In genomic region chr17:76726766-76727718, GRCh38 we compare ENCODE assay signal across 1 cellular context.
TF ChIP-seq lines count a peak whose summit lies in the region.

A gene with protein sequence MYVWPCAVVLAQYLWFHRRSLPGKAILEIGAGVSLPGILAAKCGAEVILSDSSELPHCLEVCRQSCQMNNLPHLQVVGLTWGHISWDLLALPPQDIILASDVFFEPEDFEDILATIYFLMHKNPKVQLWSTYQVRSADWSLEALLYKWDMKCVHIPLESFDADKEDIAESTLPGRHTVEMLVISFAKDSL (plus strand): TSS chr17:76726839. CDS start chr17:76729711, 2,872 bp downstream.

TF ChIP-seq in HepG2, 621 proteins besides CTCF, POLR2A, EP300 and RAD21 (continued from another document and continues in another):
- peak; percentile 52 for TF ChIP-seq PHF5A (CRISPR knock-in tag; IDR thresholded peaks at IDR 0.05; ENCODE audit: low read depth, unreplicated experiment)
- no peak for TF ChIP-seq ZNF724P (CRISPR knock-in tag; IDR thresholded peaks at IDR 0.05; ENCODE audit: borderline replicate concordance)
- TF ChIP-seq GATAD1 (CRISPR knock-in tag; IDR thresholded peaks at IDR 0.05) = peak; percentile 82
- peak; percentile 48 for TF ChIP-seq KLF11 (CRISPR knock-in tag; IDR thresholded peaks at IDR 0.05)
- no peak for TF ChIP-seq ZNF3 (CRISPR knock-in tag; IDR thresholded peaks at IDR 0.05)
- TF ChIP-seq, protein P1, sequence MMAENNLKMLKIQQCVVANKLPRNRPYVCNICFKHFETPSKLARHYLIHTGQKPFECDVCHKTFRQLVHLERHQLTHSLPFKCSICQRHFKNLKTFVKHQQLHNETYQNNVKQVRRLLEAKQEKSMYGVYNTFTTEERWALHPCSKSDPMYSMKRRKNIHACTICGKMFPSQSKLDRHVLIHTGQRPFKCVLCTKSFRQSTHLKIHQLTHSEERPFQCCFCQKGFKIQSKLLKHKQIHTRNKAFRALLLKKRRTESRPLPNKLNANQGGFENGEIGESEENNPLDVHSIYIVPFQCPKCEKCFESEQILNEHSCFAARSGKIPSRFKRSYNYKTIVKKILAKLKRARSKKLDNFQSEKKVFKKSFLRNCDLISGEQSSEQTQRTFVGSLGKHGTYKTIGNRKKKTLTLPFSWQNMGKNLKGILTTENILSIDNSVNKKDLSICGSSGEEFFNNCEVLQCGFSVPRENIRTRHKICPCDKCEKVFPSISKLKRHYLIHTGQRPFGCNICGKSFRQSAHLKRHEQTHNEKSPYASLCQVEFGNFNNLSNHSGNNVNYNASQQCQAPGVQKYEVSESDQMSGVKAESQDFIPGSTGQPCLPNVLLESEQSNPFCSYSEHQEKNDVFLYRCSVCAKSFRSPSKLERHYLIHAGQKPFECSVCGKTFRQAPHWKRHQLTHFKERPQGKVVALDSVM (CRISPR knock-in tag; IDR thresholded peaks at IDR 0.05) = peak; percentile 97
- TF ChIP-seq ZSCAN29 (CRISPR knock-in tag; conservative IDR thresholded peaks at IDR 0.05) = no peak
- TF ChIP-seq TOE1 (CRISPR knock-in tag; IDR thresholded peaks at IDR 0.05) = no peak
- peak; percentile 67; the same call in 1 of the 2 replicates for TF ChIP-seq HOXA5 (CRISPR knock-in tag; IDR thresholded peaks at IDR 0.05)
- peak; percentile 36; the same call in 1 of the 2 replicates for TF ChIP-seq HDAC2 (CRISPR knock-in tag; IDR thresholded peaks at IDR 0.05)
- 0 out of 2 replicates have a peak, but pooled peaks have one; percentile 24 for TF ChIP-seq FLYWCH1 (CRISPR knock-in tag; IDR thresholded peaks at IDR 0.05)
- no peak; the same call in 1 of the 2 replicates for TF ChIP-seq ZNF383 (CRISPR knock-in tag; IDR thresholded peaks at IDR 0.05; ENCODE audit: borderline replicate concordance)
- TF ChIP-seq ETS1 (CRISPR knock-in tag; IDR thresholded peaks at IDR 0.05) = no peak
- 0 out of 2 replicates have a peak, but pooled peaks have one; percentile 57 for TF ChIP-seq ZNF30 (CRISPR knock-in tag; IDR thresholded peaks at IDR 0.05)
- peak; percentile 73; the same call in 1 of the 2 replicates for TF ChIP-seq ZNF205 (CRISPR knock-in tag; IDR thresholded peaks at IDR 0.05)
- no peak for TF ChIP-seq RARA (CRISPR knock-in tag; IDR thresholded peaks at IDR 0.05)
- no peak for TF ChIP-seq CENPX (CRISPR knock-in tag; IDR thresholded peaks at IDR 0.05)
- TF ChIP-seq ZNF609 (CRISPR knock-in tag; IDR thresholded peaks at IDR 0.05; ENCODE audit: borderline replicate concordance) = peak; percentile 15; the same call in 1 of the 2 replicates
- no peak for TF ChIP-seq HMGA1 (CRISPR knock-in tag; conservative IDR thresholded peaks at IDR 0.05)
- peak; percentile 84; the same call in 1 of the 2 replicates for TF ChIP-seq ZNF841 (CRISPR knock-in tag; IDR thresholded peaks at IDR 0.05; ENCODE audit: borderline replicate concordance)
- peak; percentile 21; the same call in 1 of the 2 replicates for TF ChIP-seq ZXDC (CRISPR knock-in tag; IDR thresholded peaks at IDR 0.05)
- peak; percentile 80 for TF ChIP-seq ZNF317 (CRISPR knock-in tag; IDR thresholded peaks at IDR 0.05)
- no peak for TF ChIP-seq ZNF597 (CRISPR knock-in tag; IDR thresholded peaks at IDR 0.05)
- TF ChIP-seq ZNF546 (CRISPR knock-in tag; conservative IDR thresholded peaks at IDR 0.05) = no peak
- TF ChIP-seq ZNF552 (CRISPR knock-in tag; IDR thresholded peaks at IDR 0.05; ENCODE audit: borderline replicate concordance) = no peak
- TF ChIP-seq HOMEZ (CRISPR knock-in tag; IDR thresholded peaks at IDR 0.05; ENCODE audit: low read depth) = peak; percentile 52; the same call in 1 of the 2 replicates
- no peak for TF ChIP-seq AHR (CRISPR knock-in tag; IDR thresholded peaks at IDR 0.05)
- TF ChIP-seq ZNF230 (CRISPR knock-in tag; IDR thresholded peaks at IDR 0.05) = 0 out of 2 replicates have a peak, but pooled peaks have one; percentile 33
- no peak for TF ChIP-seq MAZ (IDR thresholded peaks at IDR 0.05; ENCODE audit: borderline replicate concordance, low read depth, low read length)
- peak; percentile 5; the same call in 1 of the 2 replicates for TF ChIP-seq MAZ (CRISPR knock-in tag; IDR thresholded peaks at IDR 0.05; ENCODE audit: low read depth)
- TF ChIP-seq, protein P2, sequence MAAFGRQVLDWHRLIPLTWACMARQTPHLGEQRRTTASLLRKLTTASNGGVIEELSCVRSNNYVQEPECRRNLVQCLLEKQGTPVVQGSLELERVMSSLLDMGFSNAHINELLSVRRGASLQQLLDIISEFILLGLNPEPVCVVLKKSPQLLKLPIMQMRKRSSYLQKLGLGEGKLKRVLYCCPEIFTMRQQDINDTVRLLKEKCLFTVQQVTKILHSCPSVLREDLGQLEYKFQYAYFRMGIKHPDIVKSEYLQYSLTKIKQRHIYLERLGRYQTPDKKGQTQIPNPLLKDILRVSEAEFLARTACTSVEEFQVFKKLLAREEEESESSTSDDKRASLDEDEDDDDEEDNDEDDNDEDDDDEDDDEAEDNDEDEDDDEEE (CRISPR knock-in tag; IDR thresholded peaks at IDR 0.05) = peak; percentile 84
- TF ChIP-seq FOXC1 (CRISPR knock-in tag; IDR thresholded peaks at IDR 0.05; ENCODE audit: borderline replicate concordance) = 0 out of 2 replicates have a peak, but pooled peaks have one; percentile 28
- no peak for TF ChIP-seq CAMTA2 (CRISPR knock-in tag; IDR thresholded peaks at IDR 0.05; ENCODE audit: borderline replicate concordance)
- TF ChIP-seq MXD1 (CRISPR knock-in tag; IDR thresholded peaks at IDR 0.05) = peak; percentile 48; the same call in 1 of the 2 replicates
- TF ChIP-seq ZNF33B (CRISPR knock-in tag; IDR thresholded peaks at IDR 0.05) = 0 out of 2 replicates have a peak, but pooled peaks have one; percentile 49
- peak; percentile 67; the same call in 1 of the 2 replicates for TF ChIP-seq ZMYM3 (CRISPR knock-in tag; IDR thresholded peaks at IDR 0.05)
- TF ChIP-seq SOX13 (IDR thresholded peaks at IDR 0.05) = no peak; the same call in 1 of the 2 replicates
- peak in 1 of 2 experiments; percentile 33; a peak in 1 of 4 replicates for TF ChIP-seq SOX13 (CRISPR knock-in tag; conservative IDR thresholded peaks at IDR 0.05 in 1 of 2, IDR thresholded peaks at IDR 0.05 in 1 of 2)
- peak; percentile 61; the same call in 1 of the 2 replicates for TF ChIP-seq ZNF547 (CRISPR knock-in tag; IDR thresholded peaks at IDR 0.05)
- no peak for TF ChIP-seq NONO (IDR thresholded peaks at IDR 0.05)
- peak; percentile 94 for TF ChIP-seq NONO (CRISPR knock-in tag; conservative IDR thresholded peaks at IDR 0.05)
- no peak for TF ChIP-seq ATM (IDR thresholded peaks at IDR 0.05; ENCODE audit: borderline replicate concordance)
- peak; percentile 57; the same call in 1 of the 2 replicates for TF ChIP-seq NR2C2 (CRISPR knock-in tag; IDR thresholded peaks at IDR 0.05; ENCODE audit: borderline replicate concordance)
- no peak for TF ChIP-seq EHMT2 (IDR thresholded peaks at IDR 0.05; ENCODE audit: borderline replicate concordance, low read depth, low read length)
- no peak for TF ChIP-seq CERS6 (CRISPR knock-in tag; IDR thresholded peaks at IDR 0.05)
- peak; percentile 4; the same call in 1 of the 2 replicates for TF ChIP-seq ZNF235 (CRISPR knock-in tag; IDR thresholded peaks at IDR 0.05; ENCODE audit: borderline replicate concordance)
- no peak for TF ChIP-seq ZNF224 (CRISPR knock-in tag; IDR thresholded peaks at IDR 0.05)
- no peak for TF ChIP-seq RAD51 (IDR thresholded peaks at IDR 0.05; ENCODE audit: borderline replicate concordance)
- TF ChIP-seq, protein P3, sequence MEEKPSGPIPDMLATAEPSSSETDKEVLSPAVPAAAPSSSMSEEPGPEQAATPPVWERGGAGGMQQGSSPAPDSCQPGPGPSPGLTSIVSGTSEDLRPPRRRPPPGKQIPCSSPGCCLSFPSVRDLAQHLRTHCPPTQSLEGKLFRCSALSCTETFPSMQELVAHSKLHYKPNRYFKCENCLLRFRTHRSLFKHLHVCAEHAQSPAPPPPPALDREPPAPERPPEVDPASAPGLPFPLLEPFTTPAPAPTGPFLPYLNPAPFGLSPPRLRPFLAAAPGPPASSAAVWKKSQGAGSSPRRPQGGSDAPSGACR (CRISPR knock-in tag; IDR thresholded peaks at IDR 0.05) = no peak
- peak; percentile 16; the same call in 1 of the 2 replicates for TF ChIP-seq SALL1 (CRISPR knock-in tag; IDR thresholded peaks at IDR 0.05)
